19 cellular contexts compared by ENCODE assay signal in the genomic region with DNA sequence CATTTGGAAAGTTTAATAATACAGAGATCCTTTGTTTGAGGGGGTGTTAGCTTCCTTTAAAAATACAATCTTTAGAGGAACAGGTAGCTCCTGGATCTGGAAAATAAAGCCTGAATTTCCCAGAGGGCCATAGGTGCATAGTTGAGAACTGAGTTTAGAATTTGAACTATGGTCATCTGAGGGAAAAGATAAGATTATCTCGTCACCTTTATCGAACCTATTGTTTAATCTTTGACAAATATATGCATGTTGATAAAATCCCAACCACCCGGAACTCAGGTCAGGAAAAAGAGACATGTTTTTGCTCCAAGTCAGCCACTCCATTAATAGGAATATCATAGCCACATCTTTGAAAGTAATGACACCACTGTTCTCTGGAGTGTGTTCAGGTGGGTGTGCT.
A peak's percentile ranks its signal among the peaks of the same experiment; 100 is the strongest.
DNase-seq lines count a peak whose midpoint lies in the region; ATAC-seq, FAIRE-seq and TF ChIP-seq lines count a peak whose summit lies in the region.
"Had no signal": no experiment of that assay in that cellular context is flagged by ENCODE, and none has a peak within 500 bp of the region (broad histone marks: within the 10 kb centered on the region; RNA-seq: fewer than 3 reads in every experiment).

No MANE protein-coding gene starts in this region.

- intact Hi-C loops in aorta (cut with DNase I), result loop anchor here in 1 of 2 donors (5.0 kb wide), 1 partner anchor 354 kb away; no protein-coding TSS in a partner anchor

- 65% methylated on average over 3 of the region's 3 CpGs for WGBS in hepatocyte (ENCODE audit: low lambda C conversion rate, missing lambda C conversion rate)
- WGBS in mesenchymal stem cell, result 100% methylated on average over 2 of the region's 3 CpGs
- WGBS in small intestine, 3 donors, result 12 to 53% (median 29%) methylated on average over 3 of the region's 3 CpGs
- WGBS in aorta, 2 donors, result 32 to 34% methylated on average over 3 of the region's 3 CpGs

- H3K4me3 ChIP-seq in HUES48 (ENCODE audit: low read depth, low read length) (no peak overlapping the region), hepatocyte (no peak overlapping the region), mesenchymal stem cell (ENCODE audit: insufficient read depth in 1 of 2, low read depth in 1 of 2, low read length in 2 of 2) (no peak overlapping the region), small intestine (ENCODE audit: low read depth in 1 of 2, low read length in 2 of 2) (no peak overlapping the region), aorta (ENCODE audit: low read length in 2 of 2) (no peak overlapping the region), neural progenitor cell (no peak overlapping the region)
- H3K4me3 ChIP-seq: GM23248 had no signal

- H3K27ac ChIP-seq in HUES48 (ENCODE audit: low read depth, low read length) (peak overlapping the region; percentile 11), hepatocyte (peak overlapping the region; percentile 86), mesenchymal stem cell (ENCODE audit: low read length, poor library complexity, severe bottlenecking) (no peak overlapping the region), small intestine (ENCODE audit: low read depth in 1 of 2, low read length in 1 of 2) (peak overlapping the region in 1 of 2 donors; percentile 60), aorta (ENCODE audit: low read depth in 1 of 2, low read length in 2 of 2) (no peak overlapping the region), neural progenitor cell (no peak overlapping the region)
- H3K27ac ChIP-seq: C4-2B, GM23248, HL-60 had no signal

- H3K4me1 Mint-ChIP-seq in neural progenitor cell, result no peaks in the 10 kb centered on the region
- H3K4me1 Mint-ChIP-seq: IgD-negative memory B cell had no signal

- H3K9me2 ChIP-seq in hepatocyte (replicated peaks; ENCODE audit: insufficient read depth), result no peaks in the 10 kb centered on the region

- no peak for FAIRE-seq in small intestine (lab: Jason Lieb, UNC)
- FAIRE-seq: A204.1, GM18507, H54 had no signal

- H4K91ac ChIP-seq in mesenchymal stem cell (ENCODE audit: low read length), result no peak overlapping the region

- no peak overlapping the region for H3K27ac Mint-ChIP-seq in neural progenitor cell
- H3K27ac Mint-ChIP-seq: IgD-negative memory B cell had no signal

- H2AK5ac ChIP-seq in mesenchymal stem cell (ENCODE audit: low read length, severe bottlenecking), result peak overlapping the region; percentile 54

- no peak for TF ChIP-seq CTCF in hepatocyte (IDR thresholded peaks at IDR 0.05; ENCODE audit: poor library complexity)
- no peak for TF ChIP-seq CTCF in neural progenitor cell (IDR thresholded peaks at IDR 0.05)

- no peak overlapping the region for H2BK15ac ChIP-seq in mesenchymal stem cell (ENCODE audit: low read depth, poor library complexity, severe bottlenecking)

- ATAC-seq in aorta (ENCODE audit: low FRiP score) (no peak), GM18870 (IDR thresholded peaks at IDR 0.05; ENCODE audit: unreplicated experiment) (no peak)
- ATAC-seq: HCT116 had no signal

- H4K8ac ChIP-seq in mesenchymal stem cell (ENCODE audit: low read length), result no peak overlapping the region

- no peak overlapping the region for H2BK12ac ChIP-seq in mesenchymal stem cell (ENCODE audit: low read length in 2 of 2)

- H3K36me3 ChIP-seq in HUES48 (ENCODE audit: control insufficient read depth, insufficient read depth, low read length) (no peaks in the 10 kb centered on the region), hepatocyte (replicated peaks; ENCODE audit: insufficient read depth, low read depth) (no peaks in the 10 kb centered on the region), mesenchymal stem cell (ENCODE audit: control insufficient read depth in 1 of 2, insufficient read depth in 2 of 2, low read depth in 1 of 2, low read length in 2 of 2) (no peaks in the 10 kb centered on the region), small intestine (ENCODE audit: control insufficient read depth in 2 of 2, insufficient read depth in 2 of 2, low read length in 2 of 2) (no peaks in the 10 kb centered on the region), aorta (ENCODE audit: control insufficient read depth in 1 of 2, insufficient read depth in 2 of 2, low read length in 1 of 2) (no peaks in the 10 kb centered on the region), neural progenitor cell (no peaks in the 10 kb centered on the region)
- H3K36me3 ChIP-seq: BE2C had no signal

- no peaks in the 10 kb centered on the region for H3K36me3 Mint-ChIP-seq in neural progenitor cell
- H3K36me3 Mint-ChIP-seq: CD4-positive, alpha-beta memory T cell; IgD-negative memory B cell had no signal

- no peak overlapping the region for H2AFZ ChIP-seq in hepatocyte
- H2AFZ ChIP-seq in mesenchymal stem cell (ENCODE audit: low read depth, low read length), result no peak overlapping the region
- H2AFZ ChIP-seq in neural progenitor cell (replicated peaks), result no peak overlapping the region
- H2AFZ ChIP-seq: GM23248 had no signal

- H2BK5ac ChIP-seq in mesenchymal stem cell (ENCODE audit: low read depth, low read length, poor library complexity, severe bottlenecking), result no peak overlapping the region

- H3K27me3 ChIP-seq in HUES48 (ENCODE audit: control insufficient read depth, insufficient read depth, low read length) (no peaks in the 10 kb centered on the region), hepatocyte (no peaks in the 10 kb centered on the region), mesenchymal stem cell (ENCODE audit: control insufficient read depth in 1 of 2, insufficient read depth in 1 of 2, low read length in 2 of 2) (no peaks in the 10 kb centered on the region), small intestine (ENCODE audit: control insufficient read depth in 2 of 2, insufficient read depth in 2 of 2, low read length in 2 of 2) (no peaks in the 10 kb centered on the region), aorta (ENCODE audit: control insufficient read depth in 1 of 2, insufficient read depth in 2 of 2, low read length in 1 of 2) (no peaks in the 10 kb centered on the region), neural progenitor cell (no peaks in the 10 kb centered on the region)

- H3K4me2 ChIP-seq in hepatocyte, result peak overlapping the region; percentile 49
- no peak overlapping the region for H3K4me2 ChIP-seq in mesenchymal stem cell (ENCODE audit: low read length, poor library complexity, severe bottlenecking)
- no peak overlapping the region for H3K4me2 ChIP-seq in neural progenitor cell

- H3K9ac ChIP-seq in HUES48 (ENCODE audit: low read depth, low read length) (no peak overlapping the region), mesenchymal stem cell (ENCODE audit: low read length) (no peak overlapping the region), neural progenitor cell (no peak overlapping the region)
- H3K9ac ChIP-seq: GM23248 had no signal

- no peak overlapping the region for H3K4ac ChIP-seq in mesenchymal stem cell (ENCODE audit: low read depth in 1 of 2, low read length in 2 of 2)

- DNase-seq in hepatocyte (ENCODE audit: low spot score) (peak; percentile 17), mesenchymal stem cell (no peak), small intestine (peak; percentile 83), aorta (no peak), neural progenitor cell (ENCODE audit: low spot score) (no peak), NCI-H146 treated with DMSO at 0.1 percent for 48 hours (lab: John Stamatoyannopoulos, UW; ENCODE audit: unreplicated experiment) (no peak)
- DNase-seq: BE2C; CD4-positive, alpha-beta memory T cell; DMS 273 treated with DMSO at 0.1 percent for 48 hours; GM23248 had no signal

- no peaks in the 10 kb centered on the region for H3K4me1 ChIP-seq in HUES48 (ENCODE audit: control insufficient read depth, insufficient read depth, low read length)
- peaks cover 40% of the 10 kb centered on the region for H3K4me1 ChIP-seq in hepatocyte (ENCODE audit: insufficient read depth)
- peaks cover 16% of the 10 kb centered on the region for H3K4me1 ChIP-seq in mesenchymal stem cell (ENCODE audit: control insufficient read depth, insufficient read depth, low read depth, low read length)
- peaks cover 0 to 11% of the 10 kb centered on the region in 2 donors for H3K4me1 ChIP-seq in small intestine (ENCODE audit: control insufficient read depth in 2 of 2, insufficient read depth in 1 of 2, low read depth in 1 of 2, low read length in 1 of 2)
- no peaks in the 10 kb centered on the region for H3K4me1 ChIP-seq in aorta (ENCODE audit: control insufficient read depth in 1 of 2, insufficient read depth in 2 of 2, low read length in 2 of 2)
- no peaks in the 10 kb centered on the region for H3K4me1 ChIP-seq in neural progenitor cell
- H3K4me1 ChIP-seq: BE2C had no signal

- no peaks in the 10 kb centered on the region for H3K27me3 Mint-ChIP-seq in neural progenitor cell (ENCODE audit: insufficient read depth, low read depth)

- H3K18ac ChIP-seq in mesenchymal stem cell (ENCODE audit: low read depth in 1 of 2, low read length in 2 of 2), result no peak overlapping the region

- H3K79me2 ChIP-seq in hepatocyte (no peaks in the 10 kb centered on the region), neural progenitor cell (ENCODE audit: low read depth) (no peaks in the 10 kb centered on the region)

- H3K79me1 ChIP-seq in mesenchymal stem cell (replicated peaks; ENCODE audit: low read length, poor library complexity, severe bottlenecking), result peaks cover 4% of the 10 kb centered on the region

- H4K20me1 ChIP-seq in hepatocyte (ENCODE audit: insufficient read depth, poor library complexity, severe bottlenecking), result no peaks in the 10 kb centered on the region
- H4K20me1 ChIP-seq in neural progenitor cell (ENCODE audit: low read depth), result no peaks in the 10 kb centered on the region

- H3K9me3 Mint-ChIP-seq in neural progenitor cell, result peaks cover 2% of the 10 kb centered on the region

- H3K14ac ChIP-seq in mesenchymal stem cell (ENCODE audit: low read length in 2 of 2), result no peak overlapping the region

- H3F3A ChIP-seq in neural progenitor cell (ENCODE audit: low read depth), result no peaks in the 10 kb centered on the region

- H3K9me3 ChIP-seq in HUES48 (ENCODE audit: control insufficient read depth, insufficient read depth, low read length) (no peaks in the 10 kb centered on the region), hepatocyte (ENCODE audit: low read depth) (no peaks in the 10 kb centered on the region), mesenchymal stem cell (ENCODE audit: control insufficient read depth, low read length) (peaks cover 4% of the 10 kb centered on the region), small intestine (ENCODE audit: control insufficient read depth, low read depth) (no peaks in the 10 kb centered on the region), aorta (ENCODE audit: control insufficient read depth, low read length) (no peaks in the 10 kb centered on the region), neural progenitor cell (ENCODE audit: low read depth) (no peaks in the 10 kb centered on the region)
- H3K9me3 ChIP-seq: BE2C had no signal

- no peak overlapping the region for H2BK120ac ChIP-seq in mesenchymal stem cell (ENCODE audit: low read depth, low read length)

- no peak overlapping the region for H3K23ac ChIP-seq in mesenchymal stem cell (ENCODE audit: low read length in 2 of 2)

- H3K4me3 Mint-ChIP-seq in neural progenitor cell, result no peak overlapping the region
- H3K4me3 Mint-ChIP-seq: CD4-positive, alpha-beta memory T cell; IgD-negative memory B cell had no signal

Comparison
In these comparisons a context has a peak if more than half of its experiments do, and no peak if none do; other contexts are left out.
1. H3K27ac ChIP-seq: peak in HUES48 (single experiment) and hepatocyte (single experiment); none in mesenchymal stem cell (single experiment), aorta (0 of 2) and neural progenitor cell (single experiment).
2. DNase-seq: peak in hepatocyte (single experiment) and small intestine (single experiment); none in mesenchymal stem cell (single experiment), aorta (0 of 2), neural progenitor cell (single experiment) and NCI-H146 treated with DMSO at 0.1 percent for 48 hours (single experiment).